In the genomic region with DNA sequence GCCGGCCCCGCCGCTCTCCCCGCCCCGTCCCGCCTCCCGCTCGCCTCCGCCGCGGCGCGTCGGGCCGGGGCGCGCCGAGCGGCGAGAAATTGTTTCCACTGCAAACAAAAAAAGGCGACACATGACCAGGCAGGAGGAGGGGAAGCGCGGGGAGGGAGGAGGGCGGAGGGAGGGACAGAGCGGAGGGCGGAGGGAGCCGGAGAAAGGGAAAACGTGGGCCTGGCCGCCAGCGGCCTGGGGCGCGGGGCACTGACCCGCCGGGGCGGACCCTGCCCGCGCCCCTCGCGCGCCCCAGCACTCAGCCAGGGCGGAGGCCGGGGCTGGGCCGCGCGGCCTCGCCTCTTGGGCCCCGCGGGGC, we compare ENCODE assay signal across 2 cellular contexts.
A peak's percentile ranks its signal among the peaks of the same experiment; 100 is the strongest.
TF ChIP-seq lines count a peak whose summit lies in the region.

A gene with protein sequence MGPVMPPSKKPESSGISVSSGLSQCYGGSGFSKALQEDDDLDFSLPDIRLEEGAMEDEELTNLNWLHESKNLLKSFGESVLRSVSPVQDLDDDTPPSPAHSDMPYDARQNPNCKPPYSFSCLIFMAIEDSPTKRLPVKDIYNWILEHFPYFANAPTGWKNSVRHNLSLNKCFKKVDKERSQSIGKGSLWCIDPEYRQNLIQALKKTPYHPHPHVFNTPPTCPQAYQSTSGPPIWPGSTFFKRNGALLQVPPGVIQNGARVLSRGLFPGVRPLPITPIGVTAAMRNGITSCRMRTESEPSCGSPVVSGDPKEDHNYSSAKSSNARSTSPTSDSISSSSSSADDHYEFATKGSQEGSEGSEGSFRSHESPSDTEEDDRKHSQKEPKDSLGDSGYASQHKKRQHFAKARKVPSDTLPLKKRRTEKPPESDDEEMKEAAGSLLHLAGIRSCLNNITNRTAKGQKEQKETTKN (minus strand): TSS at position 123 of the 358 bp plus-strand sequence. CDS start 4,757 bp downstream, outside the sequence.

TF ChIP-seq in HEK293, 187 proteins besides CTCF, POLR2A, EP300 and RAD21 (continued from another document):
- TF ChIP-seq, protein P1, sequence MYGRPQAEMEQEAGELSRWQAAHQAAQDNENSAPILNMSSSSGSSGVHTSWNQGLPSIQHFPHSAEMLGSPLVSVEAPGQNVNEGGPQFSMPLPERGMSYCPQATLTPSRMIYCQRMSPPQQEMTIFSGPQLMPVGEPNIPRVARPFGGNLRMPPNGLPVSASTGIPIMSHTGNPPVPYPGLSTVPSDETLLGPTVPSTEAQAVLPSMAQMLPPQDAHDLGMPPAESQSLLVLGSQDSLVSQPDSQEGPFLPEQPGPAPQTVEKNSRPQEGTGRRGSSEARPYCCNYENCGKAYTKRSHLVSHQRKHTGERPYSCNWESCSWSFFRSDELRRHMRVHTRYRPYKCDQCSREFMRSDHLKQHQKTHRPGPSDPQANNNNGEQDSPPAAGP (tag by site-specific recombination; IDR thresholded peaks at IDR 0.05), result no peak
- TF ChIP-seq ZNF184 (tag by site-specific recombination; IDR thresholded peaks at IDR 0.05) (no peak), KLF9 (tag by site-specific recombination; IDR thresholded peaks at IDR 0.05; ENCODE audit: low read depth) (no peak; the same call in 1 of the 2 replicates), ZXDB (tag by site-specific recombination; IDR thresholded peaks at IDR 0.05) (no peak), SP2 (tag by site-specific recombination; IDR thresholded peaks at IDR 0.05) (peak; percentile 72), ZNF610 (tag by site-specific recombination; IDR thresholded peaks at IDR 0.05; ENCODE audit: borderline replicate concordance) (no peak)

TF ChIP-seq in SK-N-SH treated with all-trans-retinoic acid at 6 μM for 48 hours, 23 proteins besides CTCF, POLR2A, EP300 and RAD21 (continued from another document):
- TF ChIP-seq, protein P2, sequence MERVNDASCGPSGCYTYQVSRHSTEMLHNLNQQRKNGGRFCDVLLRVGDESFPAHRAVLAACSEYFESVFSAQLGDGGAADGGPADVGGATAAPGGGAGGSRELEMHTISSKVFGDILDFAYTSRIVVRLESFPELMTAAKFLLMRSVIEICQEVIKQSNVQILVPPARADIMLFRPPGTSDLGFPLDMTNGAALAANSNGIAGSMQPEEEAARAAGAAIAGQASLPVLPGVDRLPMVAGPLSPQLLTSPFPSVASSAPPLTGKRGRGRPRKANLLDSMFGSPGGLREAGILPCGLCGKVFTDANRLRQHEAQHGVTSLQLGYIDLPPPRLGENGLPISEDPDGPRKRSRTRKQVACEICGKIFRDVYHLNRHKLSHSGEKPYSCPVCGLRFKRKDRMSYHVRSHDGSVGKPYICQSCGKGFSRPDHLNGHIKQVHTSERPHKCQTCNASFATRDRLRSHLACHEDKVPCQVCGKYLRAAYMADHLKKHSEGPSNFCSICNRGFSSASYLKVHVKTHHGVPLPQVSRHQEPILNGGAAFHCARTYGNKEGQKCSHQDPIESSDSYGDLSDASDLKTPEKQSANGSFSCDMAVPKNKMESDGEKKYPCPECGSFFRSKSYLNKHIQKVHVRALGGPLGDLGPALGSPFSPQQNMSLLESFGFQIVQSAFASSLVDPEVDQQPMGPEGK (CRISPR knock-in tag; IDR thresholded peaks at IDR 0.05; ENCODE audit: borderline replicate concordance), result no peak
- TF ChIP-seq ZFP3 (CRISPR knock-in tag; IDR thresholded peaks at IDR 0.05) (no peak), ZNF565 (CRISPR knock-in tag; conservative IDR thresholded peaks at IDR 0.05; ENCODE audit: low read depth) (no peak)
